Comparison of ENCODE assay signal across 17 cellular contexts in the genomic region with DNA sequence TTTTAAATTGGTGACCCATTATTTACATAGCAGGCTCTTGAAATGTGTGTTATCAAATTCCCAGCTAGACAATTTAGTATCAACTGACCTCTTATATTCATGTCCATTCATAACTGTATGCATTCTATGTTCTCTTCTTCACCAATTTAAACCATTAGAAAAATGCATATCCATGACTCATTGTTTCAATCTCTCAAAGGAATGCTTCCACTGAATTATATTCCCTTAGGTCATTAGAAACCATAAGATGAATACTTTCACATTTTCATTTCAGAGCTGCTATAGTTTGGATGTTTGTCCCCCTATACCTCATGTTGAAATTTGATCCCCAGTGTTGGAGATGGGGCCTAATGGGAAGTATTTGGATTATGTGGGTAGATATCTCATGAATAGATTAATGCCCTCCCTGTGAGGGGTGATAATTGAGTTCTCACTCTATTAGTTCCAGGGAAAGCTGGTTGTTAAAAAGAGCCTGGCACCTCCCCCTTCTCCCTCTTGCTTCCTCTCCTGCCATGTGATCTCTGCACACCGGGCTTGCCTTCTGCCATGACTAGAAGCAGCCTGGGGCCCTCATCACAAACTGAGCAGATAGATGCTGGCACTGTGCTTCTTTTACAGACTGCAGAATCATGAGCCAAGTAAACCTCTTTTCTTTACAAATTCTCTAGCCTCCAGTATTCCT. TPM values are rescaled to one million over a fixed set of nuclear protein-coding genes. Genes with fewer than 3 reads are reported as not detected.
DNase-seq lines count a peak whose midpoint lies in the region; ATAC-seq, FAIRE-seq and TF ChIP-seq lines count a peak whose summit lies in the region.
"Had no signal": no experiment of that assay in that cellular context is flagged by ENCODE, and none has a peak within 500 bp of the region (broad histone marks: within the 10 kb centered on the region; RNA-seq: fewer than 3 reads in every experiment).

No MANE protein-coding gene starts in this region.

- no peak overlapping the region for H2AK5ac ChIP-seq in H9 (ENCODE audit: insufficient read length, low read length)

- H4K91ac ChIP-seq in H9 (ENCODE audit: insufficient read length, low read depth, low read length) = no peak overlapping the region

- H3K14ac ChIP-seq in H9 (ENCODE audit: insufficient read depth, low read length) = no peak overlapping the region

- no peak for TF ChIP-seq RAD21 in A549 (conservative IDR thresholded peaks at IDR 0.05 in 1 of 2, IDR thresholded peaks at IDR 0.05 in 1 of 2)

- H3K4me1 Mint-ChIP-seq in H9 = peaks cover 7 to 10% of the 10 kb centered on the region in 2 experiments

- H3K27me3 ChIP-seq in H9 (ENCODE audit: insufficient read depth, low read length) (no peaks in the 10 kb centered on the region), WERI-Rb-1 (ENCODE audit: insufficient read depth, low read depth, severe bottlenecking) (no peaks in the 10 kb centered on the region)
- H3K27me3 ChIP-seq: esophagus muscularis mucosa had no signal

- H2BK5ac ChIP-seq in H9 (ENCODE audit: insufficient read length, low read length) = no peak overlapping the region

- no peak overlapping the region for H3K9ac ChIP-seq in H9 (ENCODE audit: extremely low read depth, insufficient read length, low read length)

- no peak overlapping the region for H3K23ac ChIP-seq in H9 (ENCODE audit: insufficient read length, low read depth, low read length)

- H3K9me3 ChIP-seq in A549 (no peaks in the 10 kb centered on the region), H9 (ENCODE audit: control insufficient read depth, low read depth, low read length) (no peaks in the 10 kb centered on the region), WERI-Rb-1 (ENCODE audit: severe bottlenecking) (no peaks in the 10 kb centered on the region)
- H3K9me3 ChIP-seq: esophagus muscularis mucosa, mucosa of descending colon, psoas muscle had no signal

- H3K36me3 ChIP-seq in WERI-Rb-1 = peaks cover 39% of the 10 kb centered on the region

- no peaks in the 10 kb centered on the region for H3K4me1 ChIP-seq in A549
- no peaks in the 10 kb centered on the region for H3K4me1 ChIP-seq in H9 (ENCODE audit: insufficient read depth, low read length)
- H3K4me1 ChIP-seq: psoas muscle had no signal

- peak overlapping the region; percentile 12 to 85 (median 79); a peak in 6 of 7 replicates for H3K27ac Mint-ChIP-seq in H9

- FAIRE-seq in A549 (lab: Jason Lieb, UNC) = no peak
- FAIRE-seq: K562 had no signal

- H3K18ac ChIP-seq in H9 (ENCODE audit: insufficient read length, low read depth, low read length) = no peak overlapping the region

- no peak overlapping the region for H2BK20ac ChIP-seq in H9 (ENCODE audit: low read depth, low read length, poor library complexity, severe bottlenecking)

- no peaks in the 10 kb centered on the region for H3K79me1 ChIP-seq in H9 (ENCODE audit: insufficient read depth, low read depth, low read length, poor library complexity, severe bottlenecking)

- no peak overlapping the region for H3T11ph ChIP-seq in H9 (ENCODE audit: low read length)

- TF ChIP-seq EP300 in A549 (IDR thresholded peaks at IDR 0.05) = no peak

- H3K4me3 Mint-ChIP-seq in H9 = peak overlapping the region in 1 of 2 experiments; percentile 42; a peak in 1 of 5 replicates

- H3K4me2 ChIP-seq in A549 (no peak overlapping the region), H9 (ENCODE audit: insufficient read depth, insufficient read length, low read length) (no peak overlapping the region)

- no peak overlapping the region for H2BK12ac ChIP-seq in H9 (ENCODE audit: insufficient read length, low read depth, low read length)

- no peak overlapping the region for H4K8ac ChIP-seq in H9 (replicated peaks; ENCODE audit: insufficient read length, low read depth, low read length)

- no peaks in the 10 kb centered on the region for H3K27me3 Mint-ChIP-seq in H9 (ENCODE audit: low read depth)

- DNase-seq in A549 (ENCODE audit: low read depth in 1 of 2, low spot score in 1 of 2) (no peak), H9 (no peak), WERI-Rb-1 (peak; percentile 81), fibroblast of peridontal ligament (ENCODE audit: extremely low read depth) (peak; percentile 34)
- DNase-seq in stimulated activated CD4-positive, alpha-beta T cell treated with anti-CD3 and anti-CD28 coated beads, Interleukin-15, amount 100 ng/mL, for 24 hours = no peak
- DNase-seq: activated effector memory CD4-positive, alpha-beta T cell treated with Interleukin-2 at 50 U/mL for 16 hours; central memory CD4-positive, alpha-beta T cell; mucosa of descending colon; NCI-H2107; psoas muscle; stimulated activated CD4-positive, alpha-beta T cell treated with anti-CD3 and anti-CD28 coated beads, Interleukin-2, amount 100 ng/mL, for 48 hours; stimulated activated naive CD4-positive, alpha-beta T cell had no signal

- no peaks in the 10 kb centered on the region for H3K79me2 ChIP-seq in H9 (ENCODE audit: insufficient read depth, low read length)

- no peak overlapping the region for H2BK120ac ChIP-seq in H9 (ENCODE audit: low read depth, low read length, poor library complexity, severe bottlenecking)

- H3K56ac ChIP-seq in H9 (ENCODE audit: insufficient read length, low read depth, low read length) = no peak overlapping the region

- H3K27ac ChIP-seq in A549 (no peak overlapping the region), H9 (ENCODE audit: insufficient read length, low read depth, low read length) (no peak overlapping the region), WERI-Rb-1 (peak overlapping the region; percentile 60)
- H3K27ac ChIP-seq: esophagus muscularis mucosa, psoas muscle had no signal

- no peak overlapping the region for H2BK15ac ChIP-seq in H9 (ENCODE audit: low read depth, low read length)

- TF ChIP-seq POLR2A in A549 (IDR thresholded peaks at IDR 0.05; ENCODE audit: low read length) = no peak

- POLR2A ChIA-PET in A549 (lab: Yijun Ruan, JAX) = no interaction called here

- no peaks in the 10 kb centered on the region for H4K20me1 ChIP-seq in H9 (ENCODE audit: control insufficient read depth, insufficient read depth, insufficient read length)

- H4K5ac ChIP-seq in H9 (ENCODE audit: insufficient read length, low read depth, low read length) = no peak overlapping the region

- H2AFZ ChIP-seq in H9 (ENCODE audit: low read length) = no peak overlapping the region

- no peak overlapping the region for H3K4ac ChIP-seq in H9 (ENCODE audit: low read depth, low read length)

- TF ChIP-seq CTCF in A549 (IDR thresholded peaks at IDR 0.05) = no peak
- TF ChIP-seq CTCF in H9 (conservative IDR thresholded peaks at IDR 0.05) = no peak
- no peak for TF ChIP-seq CTCF in WERI-Rb-1 (IDR thresholded peaks at IDR 0.05; ENCODE audit: low read depth, low read length)

- no peak for ATAC-seq in A549
- ATAC-seq in GM19023 (IDR thresholded peaks at IDR 0.05; ENCODE audit: unreplicated experiment) = no peak
- ATAC-seq in HG03571 (IDR thresholded peaks at IDR 0.05; ENCODE audit: unreplicated experiment) = no peak
- ATAC-seq in GM18868 (IDR thresholded peaks at IDR 0.05; ENCODE audit: unreplicated experiment) = no peak
- ATAC-seq: K562, mucosa of descending colon, psoas muscle had no signal

- WGBS in A549 (ENCODE audit: missing lambda C conversion rate) = 96% methylated on average over 1 of the region's 1 CpG
- no CpG with 5 or more reads among the region's 1 CpG for WGBS in H9 (ENCODE audit: extremely low coverage, insufficient read length, low lambda C conversion rate)

- CTCF ChIA-PET in A549 (lab: Yijun Ruan, JAX) = interaction anchor here (0.8 to 2.9 kb wide), 4 partner anchors 10 to 16 kb away, joined by 3 to 22 read pairs (median 5); no protein-coding TSS in a partner anchor

- H3K4me3 ChIP-seq in A549 (no peak overlapping the region), WERI-Rb-1 (ENCODE audit: low read depth, low read length) (no peak overlapping the region)
- H3K4me3 ChIP-seq: esophagus muscularis mucosa, K562, mucosa of descending colon, psoas muscle had no signal

- peaks cover 4 to 38% (median 8%) of the 10 kb centered on the region in 3 experiments; a peak in 4 of 7 replicates for H3K36me3 Mint-ChIP-seq in H9 (ENCODE audit: insufficient read depth in 1 of 3, low read depth in 3 of 3)

- no peaks in the 10 kb centered on the region for H3K9me3 Mint-ChIP-seq in H9

- H3K23me2 ChIP-seq in H9 (ENCODE audit: insufficient read length, low read depth, low read length, poor library complexity, severe bottlenecking) = no peaks in the 10 kb centered on the region

TF ChIP-seq in A549, 52 proteins besides CTCF, POLR2A, EP300 and RAD21:
- TF ChIP-seq KDM1A (IDR thresholded peaks at IDR 0.05; ENCODE audit: low read depth) (no peak), TP53 (CRISPR knock-in tag; IDR thresholded peaks at IDR 0.05) (no peak), CEBPB (IDR thresholded peaks at IDR 0.05) (no peak), RCOR1 (IDR thresholded peaks at IDR 0.05; ENCODE audit: low read depth, low read length) (no peak), ZC3H11A (IDR thresholded peaks at IDR 0.05) (no peak), FOSL2 (IDR thresholded peaks at IDR 0.05) (no peak), FOSL2 (CRISPR knock-in tag; IDR thresholded peaks at IDR 0.05) (peak; percentile 28; the same call in 1 of the 2 replicates)
- TF ChIP-seq, protein P1, sequence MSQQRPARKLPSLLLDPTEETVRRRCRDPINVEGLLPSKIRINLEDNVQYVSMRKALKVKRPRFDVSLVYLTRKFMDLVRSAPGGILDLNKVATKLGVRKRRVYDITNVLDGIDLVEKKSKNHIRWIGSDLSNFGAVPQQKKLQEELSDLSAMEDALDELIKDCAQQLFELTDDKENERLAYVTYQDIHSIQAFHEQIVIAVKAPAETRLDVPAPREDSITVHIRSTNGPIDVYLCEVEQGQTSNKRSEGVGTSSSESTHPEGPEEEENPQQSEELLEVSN (IDR thresholded peaks at IDR 0.05; ENCODE audit: borderline replicate concordance, low read depth) = no peak
TF ChIP-seq in A549: peak in this region for 1.

RNA-seq across cellular contexts. Expression of a gene that starts 35.7 kb away (rescaled TPM):
- polyA plus RNA-seq in A549 (2011; rRNA removed) = 19.9 and 25.3 TPM in 2 replicates
- 6.5 and 7.7 TPM in 2 replicates for polyA plus RNA-seq in A549 (2012; cell fraction: cytosol; rRNA removed)
- 5.5 and 9.7 TPM in 2 replicates for polyA plus RNA-seq in A549 (2012; cell fraction: nucleus; rRNA removed)
- polyA plus RNA-seq in A549 (2017; fragmentation: RNase III; extraction: RNeasy Plus Mini Kit Qiagen cat#74134 plus additional on column Dnase treatment) = 13.8 to 15.8 TPM (median 14.8 TPM) in 3 replicates
- polyA minus RNA-seq in A549 (2011; rRNA and poly(A)+ RNA removed) = 9.2 and 9.8 TPM in 2 replicates
- 18.0 and 19.5 TPM in 2 replicates for total RNA-seq in H9 (2021)

Comparison
In these comparisons a context has a peak if more than half of its experiments do, and no peak if none do; other contexts are left out.
1. DNase-seq: peak in WERI-Rb-1 (single experiment) and fibroblast of peridontal ligament (single experiment); none in A549 (0 of 2), H9 (single experiment) and stimulated activated CD4-positive, alpha-beta T cell treated with anti-CD3 and anti-CD28 coated beads, Interleukin-15, amount 100 ng/mL, for 24 hours (single experiment).